10 cellular contexts compared by ENCODE assay signal in genomic region chr1:66258404-66259105, GRCh38.
DNase-seq lines count a peak whose midpoint lies in the region; ATAC-seq and TF ChIP-seq lines count a peak whose summit lies in the region.
"Had no signal": no experiment of that assay in that cellular context is flagged by ENCODE, and none has a peak within 500 bp of the region (broad histone marks: within the 10 kb centered on the region; RNA-seq: fewer than 3 reads in every experiment).

No MANE protein-coding gene starts in this region.

- peak overlapping the region; percentile 37 for H4K5ac ChIP-seq in IMR-90 (ENCODE audit: low read depth, low read length)

- POLR2A ChIA-PET in HEK293T (lab: Yijun Ruan, JAX) = no interaction called here
- POLR2A ChIA-PET in IMR-90 (lab: Charles Lee; ENCODE audit: unreplicated experiment) = no interaction called here

- H3K4me1 ChIP-seq in IMR-90 (ENCODE audit: control insufficient read depth, insufficient read depth, low read length) (peaks cover 12% of the 10 kb centered on the region), neuronal stem cell (ENCODE audit: control insufficient read depth in 2 of 2, insufficient read depth in 1 of 2, low read depth in 1 of 2, low read length in 2 of 2) (peaks cover 4 to 7% of the 10 kb centered on the region in 2 donors), upper lobe of right lung (peaks cover 3% of the 10 kb centered on the region)

- H3K18ac ChIP-seq in IMR-90 (ENCODE audit: low read depth, low read length) (peak overlapping the region; percentile 80), neuronal stem cell (ENCODE audit: low read length) (no peak overlapping the region)

- peak overlapping the region; percentile 29; the same call in 1 of the 2 replicates for H3K23ac ChIP-seq in IMR-90 (ENCODE audit: low read depth, low read length)
- no peak overlapping the region for H3K23ac ChIP-seq in neuronal stem cell (ENCODE audit: low read depth, low read length, poor library complexity)

- H3K9me1 ChIP-seq in IMR-90 (ENCODE audit: insufficient read depth, low read length) = peaks cover 4% of the 10 kb centered on the region; the same call in 1 of the 2 replicates

- no CpG with 5 or more reads among the region's 4 CpGs for WGBS in IMR-90 (ENCODE audit: extremely low coverage in 2 of 2, insufficient read length in 1 of 2), 2 experiments
- no CpG with 5 or more reads among the region's 4 CpGs for WGBS in neuronal stem cell (ENCODE audit: extremely low coverage in 2 of 2, insufficient read length in 2 of 2, insufficient replicate concordance in 1 of 2), 2 donors

- H4K20me1 ChIP-seq in IMR-90 (ENCODE audit: insufficient read depth, low read length) = no peaks in the 10 kb centered on the region

- H3K36me3 ChIP-seq in IMR-90 (ENCODE audit: control insufficient read depth, insufficient read depth, low read length) (no peaks in the 10 kb centered on the region), neuronal stem cell (replicated peaks in 1 of 2; ENCODE audit: control insufficient read depth in 2 of 2, insufficient read depth in 2 of 2, low read length in 2 of 2) (no peaks in the 10 kb centered on the region), upper lobe of right lung (no peaks in the 10 kb centered on the region)
- H3K36me3 ChIP-seq: cardiac muscle cell, MG63 had no signal

- DNase-seq in HEK293T (ENCODE audit: extremely low spot score) (no peak), IMR-90 (peak; percentile 57), neuronal stem cell (ENCODE audit: low spot score) (peak; percentile 36), NCI-H1417 treated with DMSO at 0.1 percent for 48 hours (lab: John Stamatoyannopoulos, UW) (no peak), NCI-H82 (lab: John Stamatoyannopoulos, UW) (no peak), upper lobe of right lung (no peak)
- DNase-seq: MG63; stimulated activated CD4-positive, alpha-beta T cell treated with anti-CD3 and anti-CD28 coated beads, Interleukin-2, amount 100 ng/mL, for 48 hours had no signal

- peak overlapping the region; percentile 50; the same call in 1 of the 2 replicates for H2BK20ac ChIP-seq in IMR-90 (ENCODE audit: low read depth, low read length)

- H3K9ac ChIP-seq in IMR-90 (ENCODE audit: low read depth, low read length) (no peak overlapping the region), neuronal stem cell (ENCODE audit: low read depth, low read length, poor library complexity) (no peak overlapping the region)

- peak overlapping the region; percentile 27 for H3K14ac ChIP-seq in IMR-90 (replicated peaks; ENCODE audit: low read depth, low read length)
- no peak overlapping the region for H3K14ac ChIP-seq in neuronal stem cell (ENCODE audit: low read length)

- H3K4me3 ChIP-seq in IMR-90 (ENCODE audit: insufficient read depth, low read depth, low read length) = no peak overlapping the region
- H3K4me3 ChIP-seq in neuronal stem cell (ENCODE audit: low read length in 2 of 2) = no peak overlapping the region
- no peak overlapping the region for H3K4me3 ChIP-seq in upper lobe of right lung
- H3K4me3 ChIP-seq: cardiac muscle cell, MG63 had no signal

- H3K4ac ChIP-seq in IMR-90 (ENCODE audit: low read depth, low read length) (peak overlapping the region; percentile 30; the same call in 1 of the 2 replicates), neuronal stem cell (ENCODE audit: low read length) (no peak overlapping the region)

- H4K91ac ChIP-seq in IMR-90 (ENCODE audit: insufficient read depth, low read depth, low read length) (0 out of 2 replicates have a peak overlapping the region, but pooled peaks have one; percentile 8), neuronal stem cell (ENCODE audit: low read depth, low read length, poor library complexity) (no peak overlapping the region)

- H2BK12ac ChIP-seq in neuronal stem cell (ENCODE audit: low read length) = no peak overlapping the region

- no peak overlapping the region for H2AK9ac ChIP-seq in IMR-90 (replicated peaks; ENCODE audit: low read depth, low read length, poor library complexity)

- H3K27ac ChIP-seq in IMR-90 (ENCODE audit: insufficient read depth, low read length) (peak overlapping the region; percentile 27; the same call in 1 of the 2 replicates), neuronal stem cell (replicated peaks; ENCODE audit: low read length) (no peak overlapping the region), upper lobe of right lung (no peak overlapping the region)
- H3K27ac ChIP-seq: cardiac muscle cell had no signal

- in situ Hi-C loops in IMR-90 (cut with MboI; ENCODE audit: low sequenced_read_pairs) = loop anchor here (5.0 to 25.0 kb wide), 2 partner anchors 179 to 479 kb away; no protein-coding TSS in a partner anchor

- CTCF ChIA-PET in HEK293T (lab: Yijun Ruan, JAX) (interaction anchor here (0.6 kb wide), 2 partner anchors 186 to 188 kb away, joined by 3 read pairs; no protein-coding TSS in a partner anchor), IMR-90 (lab: Yijun Ruan, JAX) (interaction anchor here (2.0 to 4.0 kb wide), 2 partner anchors 178 to 188 kb away, joined by 6 to 27 read pairs; no protein-coding TSS in a partner anchor)

- H2AFZ ChIP-seq in IMR-90 (replicated peaks; ENCODE audit: low read length, poor library complexity) (no peak overlapping the region), neuronal stem cell (ENCODE audit: low read length) (peak overlapping the region; percentile 17)

- H3K9me3 ChIP-seq in IMR-90 (ENCODE audit: control insufficient read depth, insufficient read depth, low read length) = no peaks in the 10 kb centered on the region
- H3K9me3 ChIP-seq in neuronal stem cell (replicated peaks in 1 of 2; ENCODE audit: control insufficient read depth in 2 of 2, insufficient read depth in 1 of 2, low read depth in 1 of 2, low read length in 2 of 2) = no peaks in the 10 kb centered on the region
- no peaks in the 10 kb centered on the region for H3K9me3 ChIP-seq in upper lobe of right lung
- H3K9me3 ChIP-seq: MG63 had no signal

- H3K27me3 ChIP-seq in IMR-90 (ENCODE audit: control insufficient read depth, insufficient read depth, low read length) = no peaks in the 10 kb centered on the region
- H3K27me3 ChIP-seq in neuronal stem cell (ENCODE audit: control insufficient read depth in 3 of 3, insufficient read depth in 3 of 3, low read depth in 1 of 3, low read length in 3 of 3) = no peaks in the 10 kb centered on the region
- H3K27me3 ChIP-seq in upper lobe of right lung = no peaks in the 10 kb centered on the region
- H3K27me3 ChIP-seq: cardiac muscle cell, MG63 had no signal

- H2BK120ac ChIP-seq in IMR-90 (ENCODE audit: low read depth, low read length) (peak overlapping the region; percentile 61), neuronal stem cell (ENCODE audit: low read depth, low read length) (no peak overlapping the region)

- H2AK5ac ChIP-seq in IMR-90 (ENCODE audit: low read depth, low read length) (no peak overlapping the region), neuronal stem cell (ENCODE audit: low read depth, low read length) (no peak overlapping the region)

- H4K8ac ChIP-seq in IMR-90 (ENCODE audit: low read depth in 2 of 2, low read length in 2 of 2) (peak overlapping the region in 1 of 2 experiments; percentile 54; a peak in 1 of 4 replicates), neuronal stem cell (ENCODE audit: low read depth, low read length) (no peak overlapping the region)

- TF ChIP-seq POLR2A in IMR-90 (IDR thresholded peaks at IDR 0.05; ENCODE audit: low read depth, low read length) = no peak

- H3K4me2 ChIP-seq in IMR-90 (ENCODE audit: low read depth, low read length) (peak overlapping the region; percentile 0; the same call in 1 of the 2 replicates), neuronal stem cell (ENCODE audit: insufficient read depth, low read length, poor library complexity, severe bottlenecking) (no peak overlapping the region)

- dilution Hi-C loops in IMR-90 (cut with HindIII; ENCODE audit: low sequenced_read_pairs, unreplicated experiment) = loop anchor here (10.0 kb wide), 1 partner anchor 186 kb away; no protein-coding TSS in a partner anchor

- TF ChIP-seq CTCF in IMR-90 (conservative IDR thresholded peaks at IDR 0.05; ENCODE audit: low read depth, low read length) = no peak
- no peak for TF ChIP-seq CTCF in upper lobe of right lung (IDR thresholded peaks at IDR 0.05)

- 0 out of 2 replicates have a peak overlapping the region, but pooled peaks have one; percentile 29 for H3K56ac ChIP-seq in IMR-90 (ENCODE audit: extremely low read depth, insufficient read depth, low read length)

- H2BK5ac ChIP-seq in IMR-90 (ENCODE audit: low read depth, low read length, poor library complexity, severe bottlenecking) (peak overlapping the region; percentile 84), neuronal stem cell (ENCODE audit: low read length) (no peak overlapping the region)

- H2BK15ac ChIP-seq in IMR-90 (ENCODE audit: low read depth, low read length) (peak overlapping the region; percentile 45; the same call in 1 of the 3 replicates), neuronal stem cell (ENCODE audit: low read length) (no peak overlapping the region)

- intact Hi-C loops in IMR-90 (cut with micrococcal nuclease) (loop anchor here (10.0 kb wide), 1 partner anchor 466 kb away; no protein-coding TSS in a partner anchor), upper lobe of right lung (cut with DNase I) (no loop called here)

- BruUV-seq in IMR-90 (replicated peaks; lab: Mats Ljungman, UMichigan) = no TSS peak

- peak; percentile 65 for ATAC-seq in GM18873 (IDR thresholded peaks at IDR 0.05; ENCODE audit: low FRiP score, unreplicated experiment)
- peak; percentile 66 for ATAC-seq in IMR-90 (ENCODE audit: low read depth)
- ATAC-seq in upper lobe of right lung = no peak

- H3K79me1 ChIP-seq in IMR-90 (ENCODE audit: low read depth in 1 of 2, low read length in 2 of 2) (no peaks in the 10 kb centered on the region), neuronal stem cell (ENCODE audit: low read depth, low read length) (no peaks in the 10 kb centered on the region)

- no peak for TF ChIP-seq RAD21 in IMR-90 (IDR thresholded peaks at IDR 0.05; ENCODE audit: low read length)

TF ChIP-seq in HEK293T, 16 proteins besides CTCF, POLR2A, EP300 and RAD21 (continues in another document):
- TF ChIP-seq NFRKB (IDR thresholded peaks at IDR 0.05) = no peak

TF ChIP-seq in IMR-90, 13 proteins besides CTCF, POLR2A, EP300 and RAD21 (continues in another document):
- TF ChIP-seq USF2 (IDR thresholded peaks at IDR 0.05; ENCODE audit: low read depth, low read length) (no peak), MAZ (IDR thresholded peaks at IDR 0.05; ENCODE audit: borderline replicate concordance, low read depth, low read length) (no peak), SMC3 (IDR thresholded peaks at IDR 0.05; ENCODE audit: low read depth, low read length) (no peak), FOS (IDR thresholded peaks at IDR 0.05; ENCODE audit: low read depth, low read length) (no peak)

Comparison
In these comparisons a context has a peak if more than half of its experiments do, and no peak if none do; other contexts are left out.
1. DNase-seq: peak in IMR-90 (single experiment) and neuronal stem cell (single experiment); none in HEK293T (single experiment), NCI-H1417 treated with DMSO at 0.1 percent for 48 hours (single experiment), NCI-H82 (single experiment) and upper lobe of right lung (single experiment).